Comparison of ENCODE assay signal across 1 cellular context in the genomic region with DNA sequence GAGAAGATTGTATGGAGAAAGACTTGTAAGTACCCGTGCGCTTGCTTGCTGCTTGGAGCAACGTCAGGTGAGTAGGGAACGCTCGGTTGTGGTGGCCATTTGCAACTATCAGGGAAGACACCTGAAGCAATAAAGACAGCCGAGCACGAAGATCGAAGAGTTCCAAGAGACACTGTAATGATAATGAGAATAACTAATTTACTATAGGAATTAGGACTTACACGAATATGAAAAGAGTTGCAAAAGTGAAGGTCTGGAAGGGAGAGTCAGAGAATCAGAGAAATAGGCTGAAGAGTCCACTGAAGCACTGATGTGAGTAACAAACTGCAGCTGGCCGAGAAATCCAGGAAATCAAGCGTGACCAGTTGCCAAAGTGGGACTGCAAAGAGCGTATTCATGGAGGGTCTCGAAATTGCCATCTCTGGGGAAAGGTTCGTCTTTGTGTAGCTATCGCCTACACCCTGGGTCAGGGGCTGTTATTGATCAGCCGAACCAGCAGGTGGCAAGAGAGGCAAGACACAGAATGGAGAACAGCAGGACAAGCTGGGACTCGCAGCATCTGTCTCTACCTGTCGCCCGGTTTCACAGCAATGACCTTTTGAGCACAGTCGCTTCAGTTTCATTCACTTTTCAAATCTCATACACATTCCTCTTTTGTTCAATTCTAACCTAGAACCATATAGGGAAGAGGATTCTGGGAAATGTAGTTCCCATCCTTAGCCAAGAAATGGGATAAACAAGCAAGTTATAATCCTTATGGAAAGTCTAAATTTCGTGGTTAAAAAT.
TF ChIP-seq lines count a peak whose summit lies in the region.

No MANE protein-coding gene starts in this region.

TF ChIP-seq in K562, 482 proteins besides CTCF, POLR2A, EP300 and RAD21 (continues in another document):
- TF ChIP-seq MAFK (IDR thresholded peaks at IDR 0.05; ENCODE audit: low read length) (0 out of 2 replicates have a peak, but pooled peaks have one; percentile 26), HCFC1 (IDR thresholded peaks at IDR 0.05; ENCODE audit: low read depth, low read length) (peak; percentile 71), STAG1 (CRISPR knock-in tag; IDR thresholded peaks at IDR 0.05; ENCODE audit: borderline replicate concordance) (peak; percentile 52; the same call in 1 of the 2 replicates), ZNF24 (IDR thresholded peaks at IDR 0.05) (peak; percentile 33; the same call in 1 of the 2 replicates), ATF7 (IDR thresholded peaks at IDR 0.05) (peak; percentile 19; the same call in 1 of the 2 replicates), ZNF143 (CRISPR knock-in tag; IDR thresholded peaks at IDR 0.05) (peak; percentile 79), RCOR1 (IDR thresholded peaks at IDR 0.05; ENCODE audit: borderline replicate concordance in 1 of 2, low read depth in 2 of 2, low read length in 2 of 2) (0 out of 4 replicates have a peak, but pooled peaks of 1 of the 2 experiments have one; percentile 20), DDX20 (tag; IDR thresholded peaks at IDR 0.05; ENCODE audit: low read depth) (no peak), DIDO1 (tag; IDR thresholded peaks at IDR 0.05; ENCODE audit: low read depth) (0 out of 2 replicates have a peak, but pooled peaks have one; percentile 26), GTF2F1 (IDR thresholded peaks at IDR 0.05; ENCODE audit: low read depth, low read length) (no peak), U2AF2 (optimal IDR thresholded peaks at IDR 0.05; ENCODE audit: low read depth, low read length) (no peak), JUND (IDR thresholded peaks at IDR 0.05; ENCODE audit: borderline replicate concordance, low read depth, low read length) (0 out of 2 replicates have a peak, but pooled peaks have one; percentile 27), JUND (tag; IDR thresholded peaks at IDR 0.05; ENCODE audit: borderline replicate concordance, low read depth, low read length) (no peak), SMC3 (conservative IDR thresholded peaks at IDR 0.05; ENCODE audit: insufficient read depth, low read depth, low read length) (peak; percentile 82), CTBP1 (IDR thresholded peaks at IDR 0.05; ENCODE audit: borderline replicate concordance) (peak; percentile 60; the same call in 1 of the 2 replicates), ZNF184 (CRISPR knock-in tag; IDR thresholded peaks at IDR 0.05) (no peak), IRF2 (CRISPR knock-in tag; IDR thresholded peaks at IDR 0.05) (no peak), SOX6 (IDR thresholded peaks at IDR 0.05) (peak; percentile 31; the same call in 1 of the 2 replicates), TCF7L2 (IDR thresholded peaks at IDR 0.05; ENCODE audit: low read depth, low read length) (no peak), CBX3 (IDR thresholded peaks at IDR 0.05; ENCODE audit: borderline replicate concordance in 1 of 2, low read length in 2 of 2) (0 out of 3 replicates have a peak, but pooled peaks of 1 of the 2 experiments have one; percentile 32), CBFB (CRISPR knock-in tag; IDR thresholded peaks at IDR 0.05) (0 out of 2 replicates have a peak, but pooled peaks have one; percentile 29), CHD2 (IDR thresholded peaks at IDR 0.05; ENCODE audit: low read depth, low read length) (no peak), ARNT (IDR thresholded peaks at IDR 0.05) (0 out of 4 replicates have a peak, but pooled peaks of 1 of the 2 experiments have one; percentile 27), MCM7 (IDR thresholded peaks at IDR 0.05) (no peak), PURB (CRISPR knock-in tag; IDR thresholded peaks at IDR 0.05; ENCODE audit: low read depth) (no peak), ZNF311 (CRISPR knock-in tag; IDR thresholded peaks at IDR 0.05) (0 out of 2 replicates have a peak, but pooled peaks have one; percentile 32), ZEB2 (IDR thresholded peaks at IDR 0.05) (peak; percentile 37; the same call in 1 of the 2 replicates), ESRRA (IDR thresholded peaks at IDR 0.05; ENCODE audit: borderline replicate concordance, low read depth) (peak; percentile 32; the same call in 1 of the 2 replicates), SNIP1 (IDR thresholded peaks at IDR 0.05; ENCODE audit: low read depth) (peak; percentile 69; the same call in 1 of the 2 replicates), SRF (CRISPR knock-in tag; IDR thresholded peaks at IDR 0.05) (no peak), HMG20B (CRISPR knock-in tag; IDR thresholded peaks at IDR 0.05) (no peak), SIX5 (IDR thresholded peaks at IDR 0.05; ENCODE audit: borderline replicate concordance in 1 of 2, insufficient read depth in 1 of 2, low read depth in 1 of 2, low read length in 2 of 2) (peak; percentile 33 to 34; a peak in 2 of 4 replicates), MEIS2 (IDR thresholded peaks at IDR 0.05; ENCODE audit: partially characterized antibody) (peak; percentile 25), RB1 (IDR thresholded peaks at IDR 0.05; ENCODE audit: low read depth) (0 out of 2 replicates have a peak, but pooled peaks have one; percentile 19), SP2 (IDR thresholded peaks at IDR 0.05; ENCODE audit: extremely low read depth, low read depth, low read length, poor library complexity, severe bottlenecking) (peak; percentile 49), RAD51 (IDR thresholded peaks at IDR 0.05; ENCODE audit: borderline replicate concordance, low read depth) (0 out of 2 replicates have a peak, but pooled peaks have one; percentile 22), SETDB1 (IDR thresholded peaks at IDR 0.05; ENCODE audit: low read length) (no peak), PML (IDR thresholded peaks at IDR 0.05; ENCODE audit: low read length) (no peak), EHMT2 (IDR thresholded peaks at IDR 0.05) (peak; percentile 42; the same call in 1 of the 2 replicates)
- TF ChIP-seq, protein P1, sequence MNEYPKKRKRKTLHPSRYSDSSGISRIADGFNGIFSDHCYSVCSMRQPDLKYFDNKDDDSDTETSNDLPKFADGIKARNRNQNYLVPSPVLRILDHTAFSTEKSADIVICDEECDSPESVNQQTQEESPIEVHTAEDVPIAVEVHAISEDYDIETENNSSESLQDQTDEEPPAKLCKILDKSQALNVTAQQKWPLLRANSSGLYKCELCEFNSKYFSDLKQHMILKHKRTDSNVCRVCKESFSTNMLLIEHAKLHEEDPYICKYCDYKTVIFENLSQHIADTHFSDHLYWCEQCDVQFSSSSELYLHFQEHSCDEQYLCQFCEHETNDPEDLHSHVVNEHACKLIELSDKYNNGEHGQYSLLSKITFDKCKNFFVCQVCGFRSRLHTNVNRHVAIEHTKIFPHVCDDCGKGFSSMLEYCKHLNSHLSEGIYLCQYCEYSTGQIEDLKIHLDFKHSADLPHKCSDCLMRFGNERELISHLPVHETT (CRISPR knock-in tag; conservative IDR thresholded peaks at IDR 0.05 in 1 of 2, IDR thresholded peaks at IDR 0.05 in 1 of 2): no peak
- TF ChIP-seq, protein P2, sequence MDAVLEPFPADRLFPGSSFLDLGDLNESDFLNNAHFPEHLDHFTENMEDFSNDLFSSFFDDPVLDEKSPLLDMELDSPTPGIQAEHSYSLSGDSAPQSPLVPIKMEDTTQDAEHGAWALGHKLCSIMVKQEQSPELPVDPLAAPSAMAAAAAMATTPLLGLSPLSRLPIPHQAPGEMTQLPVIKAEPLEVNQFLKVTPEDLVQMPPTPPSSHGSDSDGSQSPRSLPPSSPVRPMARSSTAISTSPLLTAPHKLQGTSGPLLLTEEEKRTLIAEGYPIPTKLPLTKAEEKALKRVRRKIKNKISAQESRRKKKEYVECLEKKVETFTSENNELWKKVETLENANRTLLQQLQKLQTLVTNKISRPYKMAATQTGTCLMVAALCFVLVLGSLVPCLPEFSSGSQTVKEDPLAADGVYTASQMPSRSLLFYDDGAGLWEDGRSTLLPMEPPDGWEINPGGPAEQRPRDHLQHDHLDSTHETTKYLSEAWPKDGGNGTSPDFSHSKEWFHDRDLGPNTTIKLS (IDR thresholded peaks at IDR 0.05; ENCODE audit: borderline replicate concordance, low read depth): peak; percentile 42; the same call in 1 of the 2 replicates
- TF ChIP-seq, protein P3, sequence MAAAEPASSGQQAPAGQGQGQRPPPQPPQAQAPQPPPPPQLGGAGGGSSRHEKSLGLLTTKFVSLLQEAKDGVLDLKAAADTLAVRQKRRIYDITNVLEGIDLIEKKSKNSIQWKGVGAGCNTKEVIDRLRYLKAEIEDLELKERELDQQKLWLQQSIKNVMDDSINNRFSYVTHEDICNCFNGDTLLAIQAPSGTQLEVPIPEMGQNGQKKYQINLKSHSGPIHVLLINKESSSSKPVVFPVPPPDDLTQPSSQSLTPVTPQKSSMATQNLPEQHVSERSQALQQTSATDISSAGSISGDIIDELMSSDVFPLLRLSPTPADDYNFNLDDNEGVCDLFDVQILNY (CRISPR knock-in tag; IDR thresholded peaks at IDR 0.05): no peak
- TF ChIP-seq, protein P4, sequence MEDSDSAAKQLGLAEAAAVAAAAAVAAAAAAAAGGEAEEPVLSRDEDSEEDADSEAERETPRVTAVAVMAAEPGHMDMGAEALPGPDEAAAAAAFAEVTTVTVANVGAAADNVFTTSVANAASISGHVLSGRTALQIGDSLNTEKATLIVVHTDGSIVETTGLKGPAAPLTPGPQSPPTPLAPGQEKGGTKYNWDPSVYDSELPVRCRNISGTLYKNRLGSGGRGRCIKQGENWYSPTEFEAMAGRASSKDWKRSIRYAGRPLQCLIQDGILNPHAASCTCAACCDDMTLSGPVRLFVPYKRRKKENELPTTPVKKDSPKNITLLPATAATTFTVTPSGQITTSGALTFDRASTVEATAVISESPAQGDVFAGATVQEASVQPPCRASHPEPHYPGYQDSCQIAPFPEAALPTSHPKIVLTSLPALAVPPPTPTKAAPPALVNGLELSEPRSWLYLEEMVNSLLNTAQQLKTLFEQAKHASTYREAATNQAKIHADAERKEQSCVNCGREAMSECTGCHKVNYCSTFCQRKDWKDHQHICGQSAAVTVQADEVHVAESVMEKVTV (CRISPR knock-in tag; IDR thresholded peaks at IDR 0.05): peak; percentile 48; the same call in 1 of the 2 replicates
- TF ChIP-seq, protein P5, sequence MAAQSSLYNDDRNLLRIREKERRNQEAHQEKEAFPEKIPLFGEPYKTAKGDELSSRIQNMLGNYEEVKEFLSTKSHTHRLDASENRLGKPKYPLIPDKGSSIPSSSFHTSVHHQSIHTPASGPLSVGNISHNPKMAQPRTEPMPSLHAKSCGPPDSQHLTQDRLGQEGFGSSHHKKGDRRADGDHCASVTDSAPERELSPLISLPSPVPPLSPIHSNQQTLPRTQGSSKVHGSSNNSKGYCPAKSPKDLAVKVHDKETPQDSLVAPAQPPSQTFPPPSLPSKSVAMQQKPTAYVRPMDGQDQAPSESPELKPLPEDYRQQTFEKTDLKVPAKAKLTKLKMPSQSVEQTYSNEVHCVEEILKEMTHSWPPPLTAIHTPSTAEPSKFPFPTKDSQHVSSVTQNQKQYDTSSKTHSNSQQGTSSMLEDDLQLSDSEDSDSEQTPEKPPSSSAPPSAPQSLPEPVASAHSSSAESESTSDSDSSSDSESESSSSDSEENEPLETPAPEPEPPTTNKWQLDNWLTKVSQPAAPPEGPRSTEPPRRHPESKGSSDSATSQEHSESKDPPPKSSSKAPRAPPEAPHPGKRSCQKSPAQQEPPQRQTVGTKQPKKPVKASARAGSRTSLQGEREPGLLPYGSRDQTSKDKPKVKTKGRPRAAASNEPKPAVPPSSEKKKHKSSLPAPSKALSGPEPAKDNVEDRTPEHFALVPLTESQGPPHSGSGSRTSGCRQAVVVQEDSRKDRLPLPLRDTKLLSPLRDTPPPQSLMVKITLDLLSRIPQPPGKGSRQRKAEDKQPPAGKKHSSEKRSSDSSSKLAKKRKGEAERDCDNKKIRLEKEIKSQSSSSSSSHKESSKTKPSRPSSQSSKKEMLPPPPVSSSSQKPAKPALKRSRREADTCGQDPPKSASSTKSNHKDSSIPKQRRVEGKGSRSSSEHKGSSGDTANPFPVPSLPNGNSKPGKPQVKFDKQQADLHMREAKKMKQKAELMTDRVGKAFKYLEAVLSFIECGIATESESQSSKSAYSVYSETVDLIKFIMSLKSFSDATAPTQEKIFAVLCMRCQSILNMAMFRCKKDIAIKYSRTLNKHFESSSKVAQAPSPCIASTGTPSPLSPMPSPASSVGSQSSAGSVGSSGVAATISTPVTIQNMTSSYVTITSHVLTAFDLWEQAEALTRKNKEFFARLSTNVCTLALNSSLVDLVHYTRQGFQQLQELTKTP (IDR thresholded peaks at IDR 0.05; ENCODE audit: low read depth in 1 of 2, partially characterized antibody in 2 of 2): peak in 1 of 2 experiments; percentile 80
- TF ChIP-seq, protein P6, sequence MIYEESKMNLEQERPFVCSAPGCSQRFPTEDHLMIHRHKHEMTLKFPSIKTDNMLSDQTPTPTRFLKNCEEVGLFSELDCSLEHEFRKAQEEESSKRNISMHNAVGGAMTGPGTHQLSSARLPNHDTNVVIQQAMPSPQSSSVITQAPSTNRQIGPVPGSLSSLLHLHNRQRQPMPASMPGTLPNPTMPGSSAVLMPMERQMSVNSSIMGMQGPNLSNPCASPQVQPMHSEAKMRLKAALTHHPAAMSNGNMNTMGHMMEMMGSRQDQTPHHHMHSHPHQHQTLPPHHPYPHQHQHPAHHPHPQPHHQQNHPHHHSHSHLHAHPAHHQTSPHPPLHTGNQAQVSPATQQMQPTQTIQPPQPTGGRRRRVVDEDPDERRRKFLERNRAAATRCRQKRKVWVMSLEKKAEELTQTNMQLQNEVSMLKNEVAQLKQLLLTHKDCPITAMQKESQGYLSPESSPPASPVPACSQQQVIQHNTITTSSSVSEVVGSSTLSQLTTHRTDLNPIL (CRISPR knock-in tag; IDR thresholded peaks at IDR 0.05): no peak
